20 cellular contexts compared by ENCODE assay signal in the genomic region with DNA sequence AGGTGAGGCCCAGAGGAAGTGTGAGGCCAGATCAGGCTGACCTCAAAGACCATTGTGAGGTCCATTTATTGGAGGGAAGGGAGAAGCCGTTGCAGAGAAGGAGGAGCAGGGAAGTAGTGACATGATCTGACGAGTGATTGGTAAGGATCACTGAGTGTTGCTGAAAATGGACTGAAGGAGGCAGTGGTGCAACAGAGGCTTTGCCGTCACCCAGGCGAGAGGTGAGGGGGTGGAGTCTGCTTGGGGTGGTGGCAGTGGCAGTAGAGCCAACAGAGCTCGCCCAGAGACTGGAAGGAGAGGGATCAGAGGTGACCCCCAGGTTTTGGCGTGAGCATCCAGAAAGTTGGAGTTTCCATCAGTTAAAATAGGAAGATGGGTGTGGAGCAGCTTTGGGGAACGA.
DNase-seq lines count a peak whose midpoint lies in the region; ATAC-seq, FAIRE-seq and TF ChIP-seq lines count a peak whose summit lies in the region.
"Had no signal": no experiment of that assay in that cellular context is flagged by ENCODE, and none has a peak within 500 bp of the region (broad histone marks: within the 10 kb centered on the region; RNA-seq: fewer than 3 reads in every experiment).

No MANE protein-coding gene starts in this region.

- H3K79me2 ChIP-seq in Karpas-422 (ENCODE audit: low read length) (no peaks in the 10 kb centered on the region), K562 (ENCODE audit: control insufficient read depth, insufficient read depth, low read length) (no peaks in the 10 kb centered on the region)

- no peak for TF ChIP-seq POLR2A in K562 (conservative IDR thresholded peaks at IDR 0.05)
- TF ChIP-seq POLR2A in tibial nerve (IDR thresholded peaks at IDR 0.05), result no peak

- no peaks in the 10 kb centered on the region for H3K4me1 ChIP-seq in Karpas-422 (ENCODE audit: low read length)
- H3K4me1 ChIP-seq in K562 (replicated peaks in 1 of 2; ENCODE audit: control insufficient read depth in 2 of 2, insufficient read depth in 2 of 2, low read length in 2 of 2), result no peaks in the 10 kb centered on the region; a peak in 1 of 5 replicates
- H3K4me1 ChIP-seq in tibial nerve, result peaks cover 0 to under 1% (median 0%) of the 10 kb centered on the region in 4 donors

- intact Hi-C loops in K562 (cut with micrococcal nuclease), result no loop called here

- no peaks in the 10 kb centered on the region for H3K9me2 ChIP-seq in Karpas-422 (replicated peaks; ENCODE audit: insufficient read depth, low read length)

- in situ Hi-C loops in K562 (cut with MboI), result no loop called here

- H4K20me1 ChIP-seq in Karpas-422 (ENCODE audit: insufficient read depth, low read depth, low read length) (no peaks in the 10 kb centered on the region), K562 (replicated peaks; ENCODE audit: control insufficient read depth, insufficient read depth, low read length) (no peaks in the 10 kb centered on the region)
- H4K20me1 ChIP-seq: BLaER1 had no signal

- no peaks in the 10 kb centered on the region for H3K36me3 ChIP-seq in H7 (replicated peaks; ENCODE audit: control insufficient read depth, insufficient read depth, low read length)
- no peaks in the 10 kb centered on the region for H3K36me3 ChIP-seq in Karpas-422 (ENCODE audit: insufficient read depth, low read length)
- no peaks in the 10 kb centered on the region for H3K36me3 ChIP-seq in K562 (ENCODE audit: control insufficient read depth, insufficient read depth, low read length)
- no peaks in the 10 kb centered on the region for H3K36me3 ChIP-seq in tibial nerve

- POLR2A ChIA-PET in K562 (lab: Yijun Ruan, JAX), result no interaction called here

- TF ChIP-seq CTCF in K562 (IDR thresholded peaks at IDR 0.05 in 2 of 3, conservative IDR thresholded peaks at IDR 0.05 in 1 of 3; ENCODE audit: insufficient read depth in 2 of 3, low read depth in 1 of 3, low read length in 3 of 3) (peak; percentile 31 to 43 (median 33); a peak in 3 of 6 replicates), tibial nerve (IDR thresholded peaks at IDR 0.05) (no peak)

- H3K27ac ChIP-seq in Karpas-422 (ENCODE audit: low read length) (no peak overlapping the region), K562 (ENCODE audit: extremely low read depth, low read depth, low read length) (no peak overlapping the region), tibial nerve (no peak overlapping the region)
- H3K27ac ChIP-seq: BLaER1, KMS-11 had no signal

- CTCF ChIA-PET in K562 (lab: Yijun Ruan, JAX; ENCODE audit: low intra/inter-chr PET ratio), result interaction anchor here (0.9 kb wide), 1 partner anchor 11 kb away, joined by 3 read pairs; no protein-coding TSS in a partner anchor

- no peaks in the 10 kb centered on the region for H3K9me3 ChIP-seq in Karpas-422 (ENCODE audit: low read length)
- H3K9me3 ChIP-seq in K562 (replicated peaks; ENCODE audit: control insufficient read depth, insufficient read depth, low read depth, low read length), result no peaks in the 10 kb centered on the region
- no peaks in the 10 kb centered on the region for H3K9me3 ChIP-seq in tibial nerve

- peak in 1 of 2 experiments; percentile 28; a peak in 1 of 4 replicates for TF ChIP-seq RAD21 in K562 (CRISPR knock-in tag; conservative IDR thresholded peaks at IDR 0.05 in 1 of 2, IDR thresholded peaks at IDR 0.05 in 1 of 2)

- ATAC-seq in K562, result peak; percentile 82

- TF ChIP-seq EP300 in K562 (IDR thresholded peaks at IDR 0.05; ENCODE audit: low read length) (no peak), tibial nerve (IDR thresholded peaks at IDR 0.05) (no peak)

- H3K4me3 ChIP-seq in H7 (ENCODE audit: insufficient read depth, low read depth, low read length) (no peak overlapping the region), Karpas-422 (ENCODE audit: low read length) (no peak overlapping the region), K562 (no peak overlapping the region), tibial nerve (no peak overlapping the region)
- H3K4me3 ChIP-seq: BLaER1 had no signal

- FAIRE-seq in K562 (lab: Jason Lieb, UNC), result no peak

- H3K27me3 ChIP-seq in H7 (ENCODE audit: control insufficient read depth, insufficient read depth, low read length), result no peaks in the 10 kb centered on the region
- H3K27me3 ChIP-seq in Karpas-422 (ENCODE audit: low read length), result no peaks in the 10 kb centered on the region
- H3K27me3 ChIP-seq in K562 (ENCODE audit: control insufficient read depth in 2 of 2, insufficient read depth in 2 of 2, low read length in 2 of 2), result peaks cover 16 to 37% of the 10 kb centered on the region in 2 experiments
- H3K27me3 ChIP-seq in tibial nerve, result no peaks in the 10 kb centered on the region
- H3K27me3 ChIP-seq: BLaER1 had no signal

- no TSS peak for BruUV-seq in K562 (replicated peaks; lab: Mats Ljungman, UMichigan)

- H3K9ac ChIP-seq in Karpas-422 (ENCODE audit: low read length) (no peak overlapping the region), K562 (ENCODE audit: insufficient read depth in 1 of 2, low read depth in 2 of 2, low read length in 2 of 2) (no peak overlapping the region)
- H3K9ac ChIP-seq: BLaER1, KMS-11 had no signal

- H3K4me2 ChIP-seq in Karpas-422 (ENCODE audit: low read depth, low read length, poor library complexity, severe bottlenecking), result no peak overlapping the region
- H3K4me2 ChIP-seq in K562 (ENCODE audit: insufficient read depth, low read length), result no peak overlapping the region
- H3K4me2 ChIP-seq: BLaER1, KMS-11 had no signal

- H3K9me1 ChIP-seq in K562 (ENCODE audit: control insufficient read depth, insufficient read depth, low read length), result no peaks in the 10 kb centered on the region

- 0% methylated on average over 7 of the region's 7 CpGs for WGBS in K562 (ENCODE audit: insufficient coverage, low coverage, missing lambda C conversion rate)
- WGBS in tibial nerve, 2 donors, result 90 to 93% methylated on average over 7 of the region's 7 CpGs

- DNase-seq in H7 (peak; percentile 69), Karpas-422 (peak; percentile 54), K562 (ENCODE audit: extremely low read depth in 1 of 4, low spot score in 3 of 4) (peak in 3 of 4 experiments; percentile 21 to 34 (median 29)), iPS-NIHi7 (ENCODE audit: extremely low spot score) (peak; percentile 75), tibial nerve (ENCODE audit: low spot score in 2 of 2) (no peak), NCI-H146 treated with DMSO at 0.1 percent for 48 hours (lab: John Stamatoyannopoulos, UW; ENCODE audit: unreplicated experiment) (no peak), NCI-H146 (lab: John Stamatoyannopoulos, UW) (no peak)
- DNase-seq: CD4-positive, alpha-beta memory T cell; DMS153; GDM1; GOT3; HFFc6; NCI-H1417 treated with DMSO at 0.1 percent for 48 hours; NCI-H2029 treated with DMSO at 0.1 percent for 48 hours; NCI-H2171; NCI-H446; RPMI8226; SIG-M5 had no signal

- no peak overlapping the region for H2AFZ ChIP-seq in Karpas-422 (ENCODE audit: low read length)
- H2AFZ ChIP-seq in K562 (ENCODE audit: low read depth, low read length), result no peak overlapping the region

TF ChIP-seq in K562, 482 proteins besides CTCF, POLR2A, EP300 and RAD21 (continues in another document):
- no peak for TF ChIP-seq GTF2F1 (IDR thresholded peaks at IDR 0.05; ENCODE audit: low read depth, low read length)
- TF ChIP-seq, protein P1, sequence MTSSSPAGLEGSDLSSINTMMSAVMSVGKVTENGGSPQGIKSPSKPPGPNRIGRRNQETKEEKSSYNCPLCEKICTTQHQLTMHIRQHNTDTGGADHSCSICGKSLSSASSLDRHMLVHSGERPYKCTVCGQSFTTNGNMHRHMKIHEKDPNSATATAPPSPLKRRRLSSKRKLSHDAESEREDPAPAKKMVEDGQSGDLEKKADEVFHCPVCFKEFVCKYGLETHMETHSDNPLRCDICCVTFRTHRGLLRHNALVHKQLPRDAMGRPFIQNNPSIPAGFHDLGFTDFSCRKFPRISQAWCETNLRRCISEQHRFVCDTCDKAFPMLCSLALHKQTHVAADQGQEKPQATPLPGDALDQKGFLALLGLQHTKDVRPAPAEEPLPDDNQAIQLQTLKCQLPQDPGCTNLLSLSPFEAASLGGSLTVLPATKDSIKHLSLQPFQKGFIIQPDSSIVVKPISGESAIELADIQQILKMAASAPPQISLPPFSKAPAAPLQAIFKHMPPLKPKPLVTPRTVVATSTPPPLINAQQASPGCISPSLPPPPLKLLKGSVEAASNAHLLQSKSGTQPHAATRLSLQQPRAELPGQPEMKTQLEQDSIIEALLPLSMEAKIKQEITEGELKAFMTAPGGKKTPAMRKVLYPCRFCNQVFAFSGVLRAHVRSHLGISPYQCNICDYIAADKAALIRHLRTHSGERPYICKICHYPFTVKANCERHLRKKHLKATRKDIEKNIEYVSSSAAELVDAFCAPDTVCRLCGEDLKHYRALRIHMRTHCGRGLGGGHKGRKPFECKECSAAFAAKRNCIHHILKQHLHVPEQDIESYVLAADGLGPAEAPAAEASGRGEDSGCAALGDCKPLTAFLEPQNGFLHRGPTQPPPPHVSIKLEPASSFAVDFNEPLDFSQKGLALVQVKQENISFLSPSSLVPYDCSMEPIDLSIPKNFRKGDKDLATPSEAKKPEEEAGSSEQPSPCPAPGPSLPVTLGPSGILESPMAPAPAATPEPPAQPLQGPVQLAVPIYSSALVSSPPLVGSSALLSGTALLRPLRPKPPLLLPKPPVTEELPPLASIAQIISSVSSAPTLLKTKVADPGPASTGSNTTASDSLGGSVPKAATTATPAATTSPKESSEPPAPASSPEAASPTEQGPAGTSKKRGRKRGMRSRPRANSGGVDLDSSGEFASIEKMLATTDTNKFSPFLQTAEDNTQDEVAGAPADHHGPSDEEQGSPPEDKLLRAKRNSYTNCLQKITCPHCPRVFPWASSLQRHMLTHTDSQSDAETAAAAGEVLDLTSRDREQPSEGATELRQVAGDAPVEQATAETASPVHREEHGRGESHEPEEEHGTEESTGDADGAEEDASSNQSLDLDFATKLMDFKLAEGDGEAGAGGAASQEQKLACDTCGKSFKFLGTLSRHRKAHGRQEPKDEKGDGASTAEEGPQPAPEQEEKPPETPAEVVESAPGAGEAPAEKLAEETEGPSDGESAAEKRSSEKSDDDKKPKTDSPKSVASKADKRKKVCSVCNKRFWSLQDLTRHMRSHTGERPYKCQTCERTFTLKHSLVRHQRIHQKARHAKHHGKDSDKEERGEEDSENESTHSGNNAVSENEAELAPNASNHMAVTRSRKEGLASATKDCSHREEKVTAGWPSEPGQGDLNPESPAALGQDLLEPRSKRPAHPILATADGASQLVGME (CRISPR knock-in tag; IDR thresholded peaks at IDR 0.05), result no peak
- no peak for TF ChIP-seq DPF2 (IDR thresholded peaks at IDR 0.05)
- TF ChIP-seq TEAD2 (tag; IDR thresholded peaks at IDR 0.05), result no peak
- TF ChIP-seq HNRNPUL1 (IDR thresholded peaks at IDR 0.05; ENCODE audit: low read length), result no peak
- TF ChIP-seq PRPF4 (IDR thresholded peaks at IDR 0.05; ENCODE audit: insufficient read depth, low read depth, low read length, poor library complexity, severe bottlenecking), result no peak
- no peak for TF ChIP-seq ZFX (CRISPR knock-in tag; IDR thresholded peaks at IDR 0.05)
- no peak for TF ChIP-seq SLC30A9 (CRISPR knock-in tag; IDR thresholded peaks at IDR 0.05)
- no peak for TF ChIP-seq ZNF431 (CRISPR knock-in tag; IDR thresholded peaks at IDR 0.05)
- TF ChIP-seq SP2 (IDR thresholded peaks at IDR 0.05; ENCODE audit: extremely low read depth, low read depth, low read length, poor library complexity, severe bottlenecking), result no peak
- TF ChIP-seq KDM2B (CRISPR knock-in tag; IDR thresholded peaks at IDR 0.05), result no peak

Comparison
In these comparisons a context has a peak if more than half of its experiments do, and no peak if none do; other contexts are left out.
1. DNase-seq: peak in H7 (single experiment), Karpas-422 (single experiment), K562 (3 of 4) and iPS-NIHi7 (single experiment); none in tibial nerve (0 of 2), NCI-H146 treated with DMSO at 0.1 percent for 48 hours (single experiment) and NCI-H146 (single experiment).
2. CTCF ChIP-seq: peak in K562 (3 of 3); none in tibial nerve (0 of 5).